Comparison of ENCODE assay signal across 13 cellular contexts in the genomic region with DNA sequence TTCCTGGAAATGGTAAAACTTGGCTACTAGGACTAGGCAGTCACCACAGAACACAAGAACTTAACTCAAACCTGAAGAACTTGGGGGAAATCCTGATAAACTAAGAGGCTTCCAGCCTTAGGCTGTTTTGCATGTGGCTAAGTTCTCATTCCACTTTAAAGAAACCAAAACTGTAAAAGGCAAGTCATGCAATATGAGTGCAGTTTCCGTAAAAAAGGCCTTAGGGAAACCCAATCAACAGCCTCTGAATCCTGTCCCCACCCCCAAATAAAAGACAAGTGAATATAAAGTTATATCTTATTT.
DNase-seq lines count a peak whose midpoint lies in the region; ATAC-seq and TF ChIP-seq lines count a peak whose summit lies in the region.
"Had no signal": no experiment of that assay in that cellular context is flagged by ENCODE, and none has a peak within 500 bp of the region (broad histone marks: within the 10 kb centered on the region; RNA-seq: fewer than 3 reads in every experiment).

No MANE protein-coding gene starts in this region.

- TF ChIP-seq POLR2A in esophagus squamous epithelium (IDR thresholded peaks at IDR 0.05): no peak

- peaks cover 0 to 14% (median 0%) of the 10 kb centered on the region in 3 donors for H3K36me3 ChIP-seq in esophagus squamous epithelium
- H3K36me3 ChIP-seq: breast epithelium, pancreas had no signal

- no peaks in the 10 kb centered on the region for H3K9me3 ChIP-seq in esophagus squamous epithelium
- H3K9me3 ChIP-seq: breast epithelium, pancreas had no signal

- intact Hi-C loops in esophagus squamous epithelium (cut with DNase I): loop anchor here (5.0 to 10.0 kb wide), 2 partner anchors 208 to 241 kb away; no protein-coding TSS in a partner anchor

- H3K27me3 Mint-ChIP-seq in activated naive CD8-positive, alpha-beta T cell treated with anti-CD3 and anti-CD28 coated beads, Interleukin-2, amount 50 U/mL, for 24 hours: peaks cover 2% of the 10 kb centered on the region

- no peak for DNase-seq in activated naive CD8-positive, alpha-beta T cell treated with anti-CD3 and anti-CD28 coated beads, Interleukin-2, amount 50 U/mL, for 24 hours
- no peak for DNase-seq in NCI-H2081 (lab: John Stamatoyannopoulos, UW)
- no peak for DNase-seq in esophagus squamous epithelium (lab: John Stamatoyannopoulos, UW)
- DNase-seq in SKM-1 (lab: John Stamatoyannopoulos, UW; ENCODE audit: unreplicated experiment): no peak
- no peak for DNase-seq in inferior parietal cortex (ENCODE audit: extremely low spot score)
- DNase-seq: left cardiac atrium, NCI-H2171 treated with DMSO at 0.1 percent for 48 hours, pancreas, SIG-M5 had no signal

- H3K4me1 ChIP-seq in esophagus squamous epithelium: peaks cover 0 to 13% (median 3%) of the 10 kb centered on the region in 3 donors
- H3K4me1 ChIP-seq: breast epithelium, pancreas had no signal

- H3K9me3 Mint-ChIP-seq in activated naive CD8-positive, alpha-beta T cell treated with anti-CD3 and anti-CD28 coated beads, Interleukin-2, amount 50 U/mL, for 24 hours: no peaks in the 10 kb centered on the region

- H3K27ac ChIP-seq in esophagus squamous epithelium: no peak overlapping the region
- H3K27ac ChIP-seq: breast epithelium, pancreas had no signal

- no peak for TF ChIP-seq CTCF in esophagus squamous epithelium (IDR thresholded peaks at IDR 0.05)

- H3K36me3 Mint-ChIP-seq in activated naive CD8-positive, alpha-beta T cell treated with anti-CD3 and anti-CD28 coated beads, Interleukin-2, amount 50 U/mL, for 24 hours (ENCODE audit: low read depth): no peaks in the 10 kb centered on the region

- H3K27me3 ChIP-seq in esophagus squamous epithelium: no peaks in the 10 kb centered on the region
- H3K27me3 ChIP-seq: breast epithelium, pancreas had no signal

- WGBS in esophagus squamous epithelium, 2 donors: 20 to 65% methylated on average over 1 of the region's 1 CpG

- no peak overlapping the region for H3K4me3 Mint-ChIP-seq in activated naive CD8-positive, alpha-beta T cell treated with anti-CD3 and anti-CD28 coated beads, Interleukin-2, amount 50 U/mL, for 24 hours

- peaks cover 29% of the 10 kb centered on the region for H3K4me1 Mint-ChIP-seq in activated naive CD8-positive, alpha-beta T cell treated with anti-CD3 and anti-CD28 coated beads, Interleukin-2, amount 50 U/mL, for 24 hours

- H3K27ac Mint-ChIP-seq in activated naive CD8-positive, alpha-beta T cell treated with anti-CD3 and anti-CD28 coated beads, Interleukin-2, amount 50 U/mL, for 24 hours: no peak overlapping the region

- H3K4me3 ChIP-seq in esophagus squamous epithelium: no peak overlapping the region
- H3K4me3 ChIP-seq: breast epithelium, pancreas had no signal

- peak; percentile 55 for ATAC-seq in GM18519 (IDR thresholded peaks at IDR 0.05; ENCODE audit: low FRiP score, unreplicated experiment)
- peak; percentile 59 for ATAC-seq in GM21381 (IDR thresholded peaks at IDR 0.05; ENCODE audit: unreplicated experiment)
- ATAC-seq in HG03108 (IDR thresholded peaks at IDR 0.05; ENCODE audit: unreplicated experiment): peak; percentile 51
- peak; percentile 83 for ATAC-seq in activated naive CD8-positive, alpha-beta T cell treated with anti-CD3 and anti-CD28 coated beads, Interleukin-2, amount 50 U/mL, for 24 hours
